In genomic region chr3:66376568-66376967, GRCh38 we compare ENCODE assay signal across 12 cellular contexts.
A peak's percentile ranks its signal among the peaks of the same experiment; 100 is the strongest.
DNase-seq lines count a peak whose midpoint lies in the region; ATAC-seq, FAIRE-seq and TF ChIP-seq lines count a peak whose summit lies in the region.
"Had no signal": no experiment of that assay in that cellular context is flagged by ENCODE, and none has a peak within 500 bp of the region (broad histone marks: within the 10 kb centered on the region; RNA-seq: fewer than 3 reads in every experiment).

No MANE protein-coding gene starts in this region.

- H4K20me1 ChIP-seq in endothelial cell of umbilical vein (replicated peaks; ENCODE audit: control insufficient read depth, extremely low read depth, insufficient read depth, low read length) = no peaks in the 10 kb centered on the region

- peaks cover 19 to 37% (median 22%) of the 10 kb centered on the region in 4 donors for H3K4me1 Mint-ChIP-seq in CD4-positive, alpha-beta memory T cell
- H3K4me1 Mint-ChIP-seq in type B pancreatic cell (ENCODE audit: unreplicated experiment) = peaks cover 10% of the 10 kb centered on the region

- no peak overlapping the region for H3K27ac ChIP-seq in CD4-positive, alpha-beta memory T cell (ENCODE audit: low read depth, low read length)
- no peak overlapping the region for H3K27ac ChIP-seq in endothelial cell of umbilical vein (ENCODE audit: insufficient read depth, low read depth, low read length)
- H3K27ac ChIP-seq: C4-2B had no signal

- dilution Hi-C loops in endothelial cell of umbilical vein (cut with MboI; ENCODE audit: extremely low pct_ligation_motif_present, low sequenced_read_pairs) = loop anchor here (25.0 kb wide), 1 partner anchor 436 kb away; no protein-coding TSS in a partner anchor

- H3K4me2 ChIP-seq in endothelial cell of umbilical vein (ENCODE audit: insufficient read depth, low read length) = no peak overlapping the region

- no peaks in the 10 kb centered on the region for H3K9me3 Mint-ChIP-seq in CD4-positive, alpha-beta memory T cell
- H3K9me3 Mint-ChIP-seq in type B pancreatic cell = no peaks in the 10 kb centered on the region

- no peak for ATAC-seq in GM19452 (IDR thresholded peaks at IDR 0.05; ENCODE audit: unreplicated experiment)

- H3K27me3 Mint-ChIP-seq in CD4-positive, alpha-beta memory T cell = no peaks in the 10 kb centered on the region
- H3K27me3 Mint-ChIP-seq in type B pancreatic cell = peaks cover 3% of the 10 kb centered on the region
- H3K27me3 Mint-ChIP-seq: progenitor cell of endocrine pancreas had no signal

- CTCF ChIA-PET in CD4-positive, alpha-beta memory T cell (lab: Charles Lee; ENCODE audit: partially characterized antibody) = interaction anchor here (1.4 to 4.3 kb wide), 13 partner anchors 11 to 446 kb away, joined by 3 to 80 read pairs (median 19); no protein-coding TSS in a partner anchor
- CTCF ChIA-PET in endothelial cell of umbilical vein (lab: Charles Lee) = interaction anchor here (2.1 to 2.9 kb wide), 7 partner anchors 10 to 123 kb away, joined by 7 to 43 read pairs (median 12); no protein-coding TSS in a partner anchor

- DNase-seq in CD4-positive, alpha-beta memory T cell = no peak
- peak; percentile 59 for DNase-seq in M059J (ENCODE audit: low read depth)
- peak; percentile 69 for DNase-seq in endothelial cell of umbilical vein (ENCODE audit: low read depth, low spot score)
- DNase-seq in myocyte (ENCODE audit: low read depth) = peak; percentile 66
- no peak for DNase-seq in epidermal melanocyte (ENCODE audit: insufficient read length, low spot score)
- no peak for DNase-seq in type B pancreatic cell (ENCODE audit: extremely low spot score, unreplicated experiment)
- no peak for DNase-seq in iPS-NIHi7 (ENCODE audit: extremely low spot score)
- DNase-seq: activated T-cell treated with anti-CD3 and anti-CD28 coated beads for 4 hours, MV-4-11 had no signal

- no peak for TF ChIP-seq POLR2A in endothelial cell of umbilical vein (IDR thresholded peaks at IDR 0.05; ENCODE audit: low read depth, low read length)

- no peak overlapping the region for H3K4me3 Mint-ChIP-seq in CD4-positive, alpha-beta memory T cell
- no peak overlapping the region for H3K4me3 Mint-ChIP-seq in type B pancreatic cell

- H2AFZ ChIP-seq in endothelial cell of umbilical vein (ENCODE audit: low read depth, low read length) = no peak overlapping the region

- FAIRE-seq in endothelial cell of umbilical vein (lab: Jason Lieb, UNC) = peak; percentile 86

- peak overlapping the region; percentile 20 to 95 (median 88) for H3K27ac Mint-ChIP-seq in CD4-positive, alpha-beta memory T cell
- H3K27ac Mint-ChIP-seq in type B pancreatic cell = no peak overlapping the region
- H3K27ac Mint-ChIP-seq: progenitor cell of endocrine pancreas had no signal

- intact Hi-C loops in CD4-positive, alpha-beta memory T cell (cut with micrococcal nuclease) = no loop called here
- intact Hi-C loops in endothelial cell of umbilical vein (cut with micrococcal nuclease) = no loop called here

- H3K9me3 ChIP-seq in CD4-positive, alpha-beta memory T cell (ENCODE audit: control insufficient read depth in 1 of 2, low read length in 2 of 2) = no peaks in the 10 kb centered on the region
- no peaks in the 10 kb centered on the region for H3K9me3 ChIP-seq in endothelial cell of umbilical vein (replicated peaks; ENCODE audit: control insufficient read depth, insufficient read depth, low read length)

- H3K9ac ChIP-seq in endothelial cell of umbilical vein (replicated peaks; ENCODE audit: extremely low read depth, insufficient read depth, low read length) = no peak overlapping the region

- POLR2A ChIA-PET in CD4-positive, alpha-beta memory T cell (lab: Charles Lee; ENCODE audit: partially characterized antibody) = interaction anchor here (2.0 to 2.8 kb wide), 2 partner anchors 79 to 99 kb away, joined by 12 to 24 read pairs; no protein-coding TSS in a partner anchor
- POLR2A ChIA-PET in endothelial cell of umbilical vein (lab: Charles Lee) = no interaction called here

- no peaks in the 10 kb centered on the region for H3K27me3 ChIP-seq in CD4-positive, alpha-beta memory T cell (ENCODE audit: insufficient read depth, low read length)
- H3K27me3 ChIP-seq in endothelial cell of umbilical vein (ENCODE audit: control insufficient read depth in 2 of 2, insufficient read depth in 2 of 2, low read length in 2 of 2) = no peaks in the 10 kb centered on the region

- peaks cover 36% of the 10 kb centered on the region for H3K36me3 ChIP-seq in CD4-positive, alpha-beta memory T cell (ENCODE audit: insufficient read depth, low read length)
- H3K36me3 ChIP-seq in endothelial cell of umbilical vein (ENCODE audit: control insufficient read depth in 2 of 2, extremely low read depth in 1 of 2, insufficient read depth in 2 of 2, low read length in 2 of 2) = peaks cover 12 to 15% of the 10 kb centered on the region in 2 experiments

- peaks cover 25% of the 10 kb centered on the region for H3K4me1 ChIP-seq in CD4-positive, alpha-beta memory T cell (ENCODE audit: insufficient read depth, low read length)
- H3K4me1 ChIP-seq in endothelial cell of umbilical vein (ENCODE audit: control insufficient read depth, extremely low read depth, insufficient read depth, low read length) = peaks cover 10% of the 10 kb centered on the region

- no peaks in the 10 kb centered on the region for H3K9me1 ChIP-seq in endothelial cell of umbilical vein (replicated peaks; ENCODE audit: control insufficient read depth, extremely low read depth, insufficient read depth, low read length)

- no peak for TF ChIP-seq CTCF in endothelial cell of umbilical vein (IDR thresholded peaks at IDR 0.05; ENCODE audit: extremely low read depth in 1 of 2, insufficient read depth in 1 of 2, low read depth in 1 of 2, low read length in 2 of 2)
- TF ChIP-seq CTCF in type B pancreatic cell (conservative IDR thresholded peaks at IDR 0.05) = no peak

- peaks cover 49 to 80% of the 10 kb centered on the region in 2 donors for H3K36me3 Mint-ChIP-seq in CD4-positive, alpha-beta memory T cell
- H3K36me3 Mint-ChIP-seq in type B pancreatic cell = peaks cover 41% of the 10 kb centered on the region

- BruUV-seq in endothelial cell of umbilical vein (replicated peaks; lab: Mats Ljungman, UMichigan) = no TSS peak

- H3K79me2 ChIP-seq in endothelial cell of umbilical vein (ENCODE audit: control insufficient read depth, insufficient read depth, low read length) = no peaks in the 10 kb centered on the region

- H3K4me3 ChIP-seq in CD4-positive, alpha-beta memory T cell (ENCODE audit: low read length in 2 of 2) = no peak overlapping the region
- H3K4me3 ChIP-seq in endothelial cell of umbilical vein (replicated peaks in 1 of 3; ENCODE audit: insufficient read depth in 1 of 3, low read depth in 1 of 3, low read length in 3 of 3) = no peak overlapping the region

TF ChIP-seq in endothelial cell of umbilical vein, 7 proteins besides CTCF, POLR2A, EP300 and RAD21:
- no peak for TF ChIP-seq MYC (IDR thresholded peaks at IDR 0.05; ENCODE audit: low read depth, low read length)
- TF ChIP-seq FOS (IDR thresholded peaks at IDR 0.05; ENCODE audit: borderline replicate concordance, insufficient read depth, low read length) = peak; percentile 75
- peak; percentile 16 for TF ChIP-seq JUN (IDR thresholded peaks at IDR 0.05; ENCODE audit: borderline replicate concordance, insufficient read depth, insufficient read length, low read depth)
- TF ChIP-seq EZH2 (IDR thresholded peaks at IDR 0.05; ENCODE audit: borderline replicate concordance, low read depth, low read length, severe bottlenecking) = no peak
- no peak for TF ChIP-seq GATA2 (IDR thresholded peaks at IDR 0.05; ENCODE audit: insufficient read depth, insufficient read length, low read depth, low read length)
- no peak for TF ChIP-seq MAX (IDR thresholded peaks at IDR 0.05; ENCODE audit: insufficient read depth, insufficient read length)
- TF ChIP-seq POLR2AphosphoS5 (IDR thresholded peaks at IDR 0.05; ENCODE audit: insufficient read depth, low read depth, low read length) = no peak

Comparison
In these comparisons a context has a peak if more than half of its experiments do, and no peak if none do; other contexts are left out.
1. DNase-seq: peak in M059J (single experiment), endothelial cell of umbilical vein (single experiment) and myocyte (single experiment); none in CD4-positive, alpha-beta memory T cell (0 of 5), epidermal melanocyte (single experiment), type B pancreatic cell (single experiment) and iPS-NIHi7 (single experiment).